18 cellular contexts compared by ENCODE assay signal in genomic region chr12:49049566-49050224, GRCh38. TPM values are rescaled to one million over a fixed set of nuclear protein-coding genes. Genes with fewer than 3 reads are reported as not detected.
DNase-seq lines count a peak whose midpoint lies in the region; ATAC-seq, FAIRE-seq and TF ChIP-seq lines count a peak whose summit lies in the region.
"Had no signal": no experiment of that assay in that cellular context is flagged by ENCODE, and none has a peak within 500 bp of the region (broad histone marks: within the 10 kb centered on the region; RNA-seq: fewer than 3 reads in every experiment).

No MANE protein-coding gene starts in this region.

- H3K4me3 ChIP-seq in GM12878 (no peak overlapping the region), ascending aorta (no peak overlapping the region)
- H3K4me3 ChIP-seq: lung, transverse colon had no signal

- no peak overlapping the region for H3K27ac Mint-ChIP-seq in T-helper 2 cell treated with Interferon-gamma antibody and Interleukin-4, amounts not matched to agents 5 μg/mL and 100 μg/mL, for 36 hours
- H3K27ac Mint-ChIP-seq: activated CD4-positive, alpha-beta T cell treated with anti-CD3 and anti-CD28 coated beads, Interleukin-2, amount 10 ng/mL, durations not matched to agents 24 days and 14 days; T-helper 1 cell treated with Interleukin-12 subunit alpha and Interleukin-12 subunit beta and Interleukin-4 antibody, amounts not matched to agents 30 μg/mL and 1 μg/mL, for 36 hours had no signal

- WGBS in GM12878 (ENCODE audit: insufficient coverage, insufficient replicate concordance, low lambda C conversion rate, missing lambda C conversion rate) = 95% methylated on average over 20 of the region's 20 CpGs

- peak; percentile 78 for DNase-seq in A172 (ENCODE audit: low spot score)
- peak; percentile 57 for DNase-seq in HCEC 1CT
- no peak for DNase-seq in GM12878 (ENCODE audit: low read depth, low spot score)
- DNase-seq in islet precursor cell = peak; percentile 75
- DNase-seq in ascending aorta (ENCODE audit: low spot score in 2 of 2) = no peak
- no peak for DNase-seq in T-helper 2 cell treated with Interferon-gamma antibody and Interleukin-4, amounts not matched to agents 5 μg/mL and 100 μg/mL, for 36 hours (ENCODE audit: low spot score)
- DNase-seq in NCI-H446 treated with DMSO at 0.1 percent for 48 hours (lab: John Stamatoyannopoulos, UW) = no peak
- DNase-seq: activated CD4-positive, alpha-beta T cell treated with anti-CD3 and anti-CD28 coated beads, Interleukin-2, amount 10 ng/mL, durations not matched to agents 24 days and 14 days; AML-193; GOT3; MV-4-11; NCI-H2227 treated with DMSO at 0.1 percent for 48 hours; stimulated activated CD4-positive, alpha-beta T cell treated with anti-CD3 and anti-CD28 coated beads, Interleukin-15, amount 100 ng/mL, for 24 hours; transverse colon had no signal

- peaks cover 12% of the 10 kb centered on the region for H4K20me1 ChIP-seq in GM12878 (ENCODE audit: control insufficient read depth, insufficient read depth)

- H3K9me3 ChIP-seq in GM12878 (replicated peaks; ENCODE audit: control insufficient read depth, insufficient read depth, low read length) = no peaks in the 10 kb centered on the region
- H3K9me3 ChIP-seq in ascending aorta = no peaks in the 10 kb centered on the region
- H3K9me3 ChIP-seq: transverse colon had no signal

- peaks cover 49 to 74% of the 10 kb centered on the region in 2 experiments for H3K36me3 ChIP-seq in GM12878 (ENCODE audit: control insufficient read depth in 2 of 2, insufficient read depth in 2 of 2, low read length in 1 of 2)
- H3K36me3 ChIP-seq in ascending aorta = peaks cover 98 to 100% of the 10 kb centered on the region in 2 donors

- no peak for FAIRE-seq in GM12878 (lab: Jason Lieb, UNC)
- FAIRE-seq: GM12891 had no signal

- TF ChIP-seq POLR2A in GM12878 (IDR thresholded peaks at IDR 0.05; ENCODE audit: low read depth, low read length) = 0 out of 2 replicates have a peak, but pooled peaks have one; percentile 32

- TF ChIP-seq EP300 in GM12878 (IDR thresholded peaks at IDR 0.05; ENCODE audit: borderline replicate concordance in 1 of 2, control insufficient read depth in 1 of 2, low read depth in 2 of 2, low read length in 2 of 2) = no peak

- no peaks in the 10 kb centered on the region for H3K9me3 Mint-ChIP-seq in T-helper 2 cell treated with Interferon-gamma antibody and Interleukin-4, amounts not matched to agents 5 μg/mL and 100 μg/mL, for 36 hours
- H3K9me3 Mint-ChIP-seq: activated CD4-positive, alpha-beta T cell treated with anti-CD3 and anti-CD28 coated beads, Interleukin-2, amount 10 ng/mL, durations not matched to agents 24 days and 14 days; T-helper 1 cell treated with Interleukin-12 subunit alpha and Interleukin-12 subunit beta and Interleukin-4 antibody, amounts not matched to agents 30 μg/mL and 1 μg/mL, for 36 hours had no signal

- H3K79me2 ChIP-seq in GM12878 (ENCODE audit: control insufficient read depth, insufficient read depth, low read length) = peaks cover 6% of the 10 kb centered on the region

- H3K4me2 ChIP-seq in GM12878 (ENCODE audit: control insufficient read depth, insufficient read depth) = no peak overlapping the region

- peaks cover 71% of the 10 kb centered on the region for H3K36me3 Mint-ChIP-seq in T-helper 2 cell treated with Interferon-gamma antibody and Interleukin-4, amounts not matched to agents 5 μg/mL and 100 μg/mL, for 36 hours (ENCODE audit: low read depth)

- H3K27me3 Mint-ChIP-seq in T-helper 2 cell treated with Interferon-gamma antibody and Interleukin-4, amounts not matched to agents 5 μg/mL and 100 μg/mL, for 36 hours (ENCODE audit: low read depth) = no peaks in the 10 kb centered on the region
- H3K27me3 Mint-ChIP-seq: activated CD4-positive, alpha-beta T cell treated with anti-CD3 and anti-CD28 coated beads, Interleukin-2, amount 10 ng/mL, durations not matched to agents 24 days and 14 days had no signal

- H3K27ac ChIP-seq in GM12878 (ENCODE audit: control insufficient read depth, insufficient read depth) (no peak overlapping the region), ascending aorta (no peak overlapping the region)
- H3K27ac ChIP-seq: transverse colon had no signal

- TF ChIP-seq RAD21 in GM12878 (IDR thresholded peaks at IDR 0.05; ENCODE audit: insufficient read depth, low read depth, low read length) = no peak

- CTCF ChIA-PET in GM12878 (lab: Yijun Ruan, JAX) = interaction anchor here (1.7 kb wide), 1 partner anchor 12 kb away, joined by 4 read pairs; no protein-coding TSS in a partner anchor

- intact Hi-C loops in GM12878 (cut with micrococcal nuclease; ENCODE audit: unreplicated experiment) (no loop called here), ascending aorta (cut with DNase I) (no loop called here)

- H3K9ac ChIP-seq in GM12878 (ENCODE audit: control insufficient read depth, insufficient read depth, low read length) = no peak overlapping the region

- H3K4me1 Mint-ChIP-seq in T-helper 2 cell treated with Interferon-gamma antibody and Interleukin-4, amounts not matched to agents 5 μg/mL and 100 μg/mL, for 36 hours (ENCODE audit: low read depth) = no peaks in the 10 kb centered on the region

- H2AFZ ChIP-seq in GM12878 (ENCODE audit: control insufficient read depth, low read depth, low read length) = no peak overlapping the region

- SMC1A ChIA-PET in GM12878 (lab: Charles Lee; ENCODE audit: uncharacterized antibody, unreplicated experiment) = no interaction called here

- ATAC-seq in GM12878 (no peak), HG03439 (IDR thresholded peaks at IDR 0.05; ENCODE audit: unreplicated experiment) (no peak)

- TF ChIP-seq CTCF in GM12878 (IDR thresholded peaks at IDR 0.05 in 2 of 3, conservative IDR thresholded peaks at IDR 0.05 in 1 of 3; ENCODE audit: control insufficient read depth in 2 of 3, extremely low read depth in 1 of 3, insufficient read depth in 1 of 3, low read depth in 3 of 3, low read length in 3 of 3) (no peak), ascending aorta (IDR thresholded peaks at IDR 0.05) (no peak)

- H3K4me1 ChIP-seq in GM12878 (ENCODE audit: control insufficient read depth, insufficient read depth, low read length) (no peaks in the 10 kb centered on the region), ascending aorta (no peaks in the 10 kb centered on the region)
- H3K4me1 ChIP-seq: transverse colon had no signal

- no peaks in the 10 kb centered on the region for H3K27me3 ChIP-seq in GM12878 (replicated peaks in 1 of 2; ENCODE audit: control insufficient read depth in 2 of 2, insufficient read depth in 2 of 2, low read length in 1 of 2)
- H3K27me3 ChIP-seq in ascending aorta = no peaks in the 10 kb centered on the region
- H3K27me3 ChIP-seq: transverse colon had no signal

- RAD21 ChIA-PET in GM12878 (lab: Charles Lee; ENCODE audit: unreplicated experiment) = no interaction called here

- POLR2A ChIA-PET in GM12878 (lab: Charles Lee) = interaction anchor here (0.6 kb wide), 1 partner anchor 13 kb away, joined by 4 read pairs; no protein-coding TSS in a partner anchor

- no TSS peak for BruUV-seq in GM12878 (replicated peaks; lab: Mats Ljungman, UMichigan)

- H3K4me3 Mint-ChIP-seq in T-helper 2 cell treated with Interferon-gamma antibody and Interleukin-4, amounts not matched to agents 5 μg/mL and 100 μg/mL, for 36 hours = no peak overlapping the region
- H3K4me3 Mint-ChIP-seq: activated CD4-positive, alpha-beta T cell treated with anti-CD3 and anti-CD28 coated beads, Interleukin-2, amount 10 ng/mL, durations not matched to agents 24 days and 14 days; T-helper 1 cell treated with Interleukin-12 subunit alpha and Interleukin-12 subunit beta and Interleukin-4 antibody, amounts not matched to agents 30 μg/mL and 1 μg/mL, for 36 hours had no signal

- in situ Hi-C loops in GM12878 (cut with MboI) = no loop called here

RNA-seq across cellular contexts. Expression of gene KMT2D, which starts 10.9 kb away (rescaled TPM):
- 17.2 and 41.4 TPM in 2 replicates for total RNA-seq in A172 (2014; rRNA removed; shearing (Covaris generic))
- total RNA-seq in GM12878 (2013; cell fraction: nucleolus; rRNA removed) = 68.5 and 83.4 TPM in 2 replicates
- total RNA-seq in GM12878 (2014; rRNA removed) = 10.7 and 13.3 TPM in 2 replicates
- total RNA-seq in GM12878 (2014; rRNA removed; fragmentation: Illumina TruSeq; extraction: Trizol) = 9.6 and 10.8 TPM in 2 replicates
- 57.9 and 71.5 TPM in 2 replicates for total RNA-seq in GM12878 (2021)
- polyA plus RNA-seq in GM12878 (2011; ENCODE audit: low read depth) = 9.2 TPM
- 4.6 and 7.9 TPM in 2 replicates for polyA plus RNA-seq in GM12878 (2011; rRNA removed)
- polyA plus RNA-seq in GM12878 (2011; cell fraction: cytosol; rRNA removed) = 9.5 and 10.4 TPM in 2 replicates
- polyA plus RNA-seq in GM12878 (2011; cell fraction: nucleus; rRNA removed) = 51.4 and 63.1 TPM in 2 replicates
- 21.0 and 22.3 TPM in 2 replicates for polyA plus RNA-seq in GM12878 (2012)
- polyA plus RNA-seq in GM12878 (2014; fragmentation: Illumina TruSeq; extraction: Trizol) = 39.7 and 45.6 TPM in 2 replicates
- polyA plus RNA-seq in GM12878 (2014; fragmentation: Nextera tagmentation; extraction: Ambion mirVana) = 1 to 10 TPM in 1 of 2 experiments, under 1 TPM in 1; 0.51 to 1.2 TPM
- polyA plus RNA-seq in GM12878 (2014; rRNA removed) = 32.7 and 33.8 TPM in 2 replicates
- polyA plus RNA-seq in GM12878 (2016; fragmentation: Nextera tagmentation; extraction: Ambion mirVana) = 10 to 100 TPM; 10.1 to 10.6 TPM
- 15.4 and 17.8 TPM in 2 replicates for polyA minus RNA-seq in GM12878 (2011; rRNA and poly(A)+ RNA removed)
- polyA minus RNA-seq in GM12878 (2011; cell fraction: cytosol; rRNA and poly(A)+ RNA removed) = 25.7 and 28.3 TPM in 2 replicates
- 13.2 and 31.3 TPM in 2 replicates for polyA minus RNA-seq in GM12878 (2011; cell fraction: nucleus; rRNA and poly(A)+ RNA removed)
- total RNA-seq in ascending aorta = 106 TPM

RNA-seq across cellular contexts. Expression of gene RHEBL1, which starts 20.1 kb away (rescaled TPM):
- 1.2 and 8.0 TPM in 2 replicates for total RNA-seq in A172 (2014; rRNA removed; shearing (Covaris generic))
- total RNA-seq in GM12878 (2013; cell fraction: nucleolus; rRNA removed) = 1.9 and 3.7 TPM in 2 replicates
- total RNA-seq in GM12878 (2014; rRNA removed) (8.7 and 11.0 TPM in 2 replicates), GM12878 (2014; rRNA removed; fragmentation: Illumina TruSeq; extraction: Trizol) (5.9 and 6.4 TPM in 2 replicates), GM12878 (2021) (7.2 and 7.9 TPM in 2 replicates), ascending aorta (not detected)
- 3.8 TPM for polyA plus RNA-seq in GM12878 (2011; ENCODE audit: low read depth)
- polyA plus RNA-seq in GM12878 (2011; rRNA removed) (13.1 and 15.3 TPM in 2 replicates), GM12878 (2014; fragmentation: Illumina TruSeq; extraction: Trizol) (5.5 and 6.2 TPM in 2 replicates), GM12878 (2014; fragmentation: Nextera tagmentation; extraction: Ambion mirVana) (10 to 100 TPM; 17.9 to 18.7 TPM), GM12878 (2014; rRNA removed) (9.2 and 11.1 TPM in 2 replicates), GM12878 (2016; fragmentation: Nextera tagmentation; extraction: Ambion mirVana) (10 to 100 TPM; 13.0 to 14.5 TPM)
- polyA plus RNA-seq in GM12878 (2011; cell fraction: cytosol; rRNA removed) = 14.7 and 20.5 TPM in 2 replicates
- polyA plus RNA-seq in GM12878 (2011; cell fraction: nucleus; rRNA removed) = 17.4 and 22.9 TPM in 2 replicates
- 6.2 and 6.8 TPM in 2 replicates for polyA plus RNA-seq in GM12878 (2012)
- 10.1 and 13.0 TPM in 2 replicates for polyA minus RNA-seq in GM12878 (2011; rRNA and poly(A)+ RNA removed)
- 3.5 and 4.5 TPM in 2 replicates for polyA minus RNA-seq in GM12878 (2011; cell fraction: cytosol; rRNA and poly(A)+ RNA removed)
- 4.4 and 5.3 TPM in 2 replicates for polyA minus RNA-seq in GM12878 (2011; cell fraction: nucleus; rRNA and poly(A)+ RNA removed)
- total RNA-seq: transverse colon had no signal

RNA-seq across cellular contexts. Expression of gene PRKAG1, which starts 31.1 kb away (rescaled TPM):
- total RNA-seq in A172 (2014; rRNA removed; shearing (Covaris generic)) = 71.9 and 98.1 TPM in 2 replicates
- total RNA-seq in GM12878 (2013; cell fraction: nucleolus; rRNA removed) = 25.8 and 31.4 TPM in 2 replicates
- total RNA-seq in GM12878 (2014; rRNA removed) (49.5 and 58.1 TPM in 2 replicates), GM12878 (2014; rRNA removed; fragmentation: Illumina TruSeq; extraction: Trizol) (62.6 and 62.8 TPM in 2 replicates), GM12878 (2021) (43.7 and 46.4 TPM in 2 replicates), ascending aorta (32.8 TPM)
- 46.6 TPM for polyA plus RNA-seq in GM12878 (2011; ENCODE audit: low read depth)
- polyA plus RNA-seq in GM12878 (2011; rRNA removed) (91.6 and 102 TPM in 2 replicates), GM12878 (2014; fragmentation: Illumina TruSeq; extraction: Trizol) (80.9 and 102 TPM in 2 replicates), GM12878 (2014; fragmentation: Nextera tagmentation; extraction: Ambion mirVana) (10 to 100 TPM; 61.5 to 70.9 TPM), GM12878 (2014; rRNA removed) (38.3 and 44.5 TPM in 2 replicates), GM12878 (2016; fragmentation: Nextera tagmentation; extraction: Ambion mirVana) (10 to 100 TPM; 58.5 to 60.3 TPM)
- 68.6 and 71.3 TPM in 2 replicates for polyA plus RNA-seq in GM12878 (2011; cell fraction: cytosol; rRNA removed)
- 39.9 and 44.5 TPM in 2 replicates for polyA plus RNA-seq in GM12878 (2011; cell fraction: nucleus; rRNA removed)
- 35.3 and 41.2 TPM in 2 replicates for polyA plus RNA-seq in GM12878 (2012)
- polyA minus RNA-seq in GM12878 (2011; rRNA and poly(A)+ RNA removed) = 45.2 and 54.1 TPM in 2 replicates
- 14.2 and 23.2 TPM in 2 replicates for polyA minus RNA-seq in GM12878 (2011; cell fraction: cytosol; rRNA and poly(A)+ RNA removed)
- polyA minus RNA-seq in GM12878 (2011; cell fraction: nucleus; rRNA and poly(A)+ RNA removed) = 8.8 and 19.9 TPM in 2 replicates

RNA-seq across cellular contexts. Expression of gene DHH, which starts 44.9 kb away (rescaled TPM):
- total RNA-seq in A172 (2014; rRNA removed; shearing (Covaris generic)) = not detected in 2 replicates
- total RNA-seq in GM12878 (2013; cell fraction: nucleolus; rRNA removed) = 0.15 and 0.22 TPM in 2 replicates
- not detected in 2 replicates for total RNA-seq in GM12878 (2014; rRNA removed)
- 0.05 TPM in 1 of 2 replicates, not detected in the other for total RNA-seq in GM12878 (2014; rRNA removed; fragmentation: Illumina TruSeq; extraction: Trizol)
- not detected in 2 replicates for total RNA-seq in GM12878 (2021)
- not detected for polyA plus RNA-seq in GM12878 (2011; ENCODE audit: low read depth)
- polyA plus RNA-seq in GM12878 (2011; rRNA removed) = 0.01 TPM in 1 of 2 replicates, not detected in the other
- polyA plus RNA-seq in GM12878 (2011; cell fraction: cytosol; rRNA removed) = not detected in 2 replicates
- 0.03 and 0.06 TPM in 2 replicates for polyA plus RNA-seq in GM12878 (2011; cell fraction: nucleus; rRNA removed)
- not detected in 2 replicates for polyA plus RNA-seq in GM12878 (2012)
- polyA plus RNA-seq in GM12878 (2014; fragmentation: Illumina TruSeq; extraction: Trizol) = not detected in 2 replicates
- not detected for polyA plus RNA-seq in GM12878 (2014; fragmentation: Nextera tagmentation; extraction: Ambion mirVana)
- polyA plus RNA-seq in GM12878 (2014; rRNA removed) = 0.11 TPM in 1 of 2 replicates, not detected in the other
- polyA plus RNA-seq in GM12878 (2016; fragmentation: Nextera tagmentation; extraction: Ambion mirVana) = not detected
- polyA minus RNA-seq in GM12878 (2011; rRNA and poly(A)+ RNA removed) = not detected in 2 replicates
- polyA minus RNA-seq in GM12878 (2011; cell fraction: cytosol; rRNA and poly(A)+ RNA removed) = not detected in 2 replicates
- under 0.01 TPM in 1 of 2 replicates, not detected in the other for polyA minus RNA-seq in GM12878 (2011; cell fraction: nucleus; rRNA and poly(A)+ RNA removed)
- 31.5 TPM for total RNA-seq in ascending aorta

RNA-seq across cellular contexts. Expression of gene DDN, which starts 50.5 kb away (rescaled TPM):
- 0.03 and 0.19 TPM in 2 replicates for total RNA-seq in A172 (2014; rRNA removed; shearing (Covaris generic))
- 3.6 and 4.6 TPM in 2 replicates for total RNA-seq in GM12878 (2013; cell fraction: nucleolus; rRNA removed)
- total RNA-seq in GM12878 (2014; rRNA removed) (9.6 and 11.4 TPM in 2 replicates), GM12878 (2014; rRNA removed; fragmentation: Illumina TruSeq; extraction: Trizol) (5.1 and 5.5 TPM in 2 replicates), GM12878 (2021) (11.5 and 13.4 TPM in 2 replicates), ascending aorta (not detected)
- polyA plus RNA-seq in GM12878 (2011; ENCODE audit: low read depth) = 1.5 TPM
- polyA plus RNA-seq in GM12878 (2011; rRNA removed) (1.5 and 2.0 TPM in 2 replicates), GM12878 (2014; fragmentation: Illumina TruSeq; extraction: Trizol) (3.0 and 6.1 TPM in 2 replicates), GM12878 (2014; fragmentation: Nextera tagmentation; extraction: Ambion mirVana) (under 1 TPM; 0.10 to 0.22 TPM), GM12878 (2014; rRNA removed) (7.4 and 10.1 TPM in 2 replicates), GM12878 (2016; fragmentation: Nextera tagmentation; extraction: Ambion mirVana) (1 to 10 TPM in 1 of 2 experiments, under 1 TPM in 1; 0.70 to 1.0 TPM)
- 2.1 and 2.6 TPM in 2 replicates for polyA plus RNA-seq in GM12878 (2011; cell fraction: cytosol; rRNA removed)
- polyA plus RNA-seq in GM12878 (2011; cell fraction: nucleus; rRNA removed) = 4.1 and 5.1 TPM in 2 replicates
- 2.3 and 2.7 TPM in 2 replicates for polyA plus RNA-seq in GM12878 (2012)
- 1.5 and 2.7 TPM in 2 replicates for polyA minus RNA-seq in GM12878 (2011; rRNA and poly(A)+ RNA removed)
- 1.3 and 1.5 TPM in 2 replicates for polyA minus RNA-seq in GM12878 (2011; cell fraction: cytosol; rRNA and poly(A)+ RNA removed)
- polyA minus RNA-seq in GM12878 (2011; cell fraction: nucleus; rRNA and poly(A)+ RNA removed) = 1.7 and 2.6 TPM in 2 replicates

Comparison
In these comparisons a context has a peak if more than half of its experiments do, and no peak if none do; other contexts are left out.
1. DNase-seq: peak in A172 (single experiment), HCEC 1CT (single experiment) and islet precursor cell (single experiment); none in GM12878 (single experiment), ascending aorta (0 of 2), T-helper 2 cell treated with Interferon-gamma antibody and Interleukin-4, amounts not matched to agents 5 μg/mL and 100 μg/mL, for 36 hours (single experiment) and NCI-H446 treated with DMSO at 0.1 percent for 48 hours (single experiment).